1 cellular context compared by ENCODE assay signal in genomic region chr17:74873874-74874614, GRCh38.
A peak's percentile ranks its signal among the peaks of the same experiment; 100 is the strongest.
TF ChIP-seq lines count a peak whose summit lies in the region.

No MANE protein-coding gene starts in this region.

TF ChIP-seq in K562, 482 proteins besides CTCF, POLR2A, EP300 and RAD21 (continues in another document):
- TF ChIP-seq SAFB (IDR thresholded peaks at IDR 0.05; ENCODE audit: borderline replicate concordance, low read depth, low read length) (no peak), ZNF239 (CRISPR knock-in tag; IDR thresholded peaks at IDR 0.05) (no peak), TCF7 (IDR thresholded peaks at IDR 0.05; ENCODE audit: borderline replicate concordance) (no peak), USF1 (CRISPR knock-in tag; IDR thresholded peaks at IDR 0.05) (no peak), SMC3 (conservative IDR thresholded peaks at IDR 0.05; ENCODE audit: insufficient read depth, low read depth, low read length) (no peak), HDAC2 (IDR thresholded peaks at IDR 0.05) (no peak), MAFG (tag; conservative IDR thresholded peaks at IDR 0.05) (0 out of 2 replicates have a peak, but pooled peaks have one; percentile 4), ZNF324 (CRISPR knock-in tag; IDR thresholded peaks at IDR 0.05) (no peak; the same call in 1 of the 2 replicates), ZNF639 (CRISPR knock-in tag; conservative IDR thresholded peaks at IDR 0.05 in 1 of 2, IDR thresholded peaks at IDR 0.05 in 1 of 2) (peak in 1 of 2 experiments; percentile 66; a peak in 1 of 4 replicates), ELF2 (CRISPR knock-in tag; IDR thresholded peaks at IDR 0.05) (no peak), FOXP4 (CRISPR knock-in tag; IDR thresholded peaks at IDR 0.05; ENCODE audit: borderline replicate concordance) (no peak), POLR3A (IDR thresholded peaks at IDR 0.05; ENCODE audit: borderline replicate concordance, extremely low read depth, insufficient read depth, insufficient read length) (no peak), IRF2 (CRISPR knock-in tag; IDR thresholded peaks at IDR 0.05) (no peak), HMG20A (CRISPR knock-in tag; conservative IDR thresholded peaks at IDR 0.05) (no peak), KAT2B (IDR thresholded peaks at IDR 0.05; ENCODE audit: low read depth, low read length) (no peak), ZNF217 (CRISPR knock-in tag; IDR thresholded peaks at IDR 0.05) (no peak), POLR2G (IDR thresholded peaks at IDR 0.05; ENCODE audit: low read depth, low read length) (no peak), TOE1 (IDR thresholded peaks at IDR 0.05; ENCODE audit: borderline replicate concordance) (0 out of 2 replicates have a peak, but pooled peaks have one; percentile 27), TOE1 (CRISPR knock-in tag; IDR thresholded peaks at IDR 0.05; ENCODE audit: borderline replicate concordance, low read depth) (no peak), YY1 (IDR thresholded peaks at IDR 0.05; ENCODE audit: borderline replicate concordance in 1 of 3, control insufficient read depth in 1 of 3, extremely low read depth in 1 of 3, insufficient read depth in 3 of 3, insufficient read length in 1 of 3, insufficient replicate concordance in 2 of 3, low read depth in 1 of 3, low read length in 2 of 3) (peak in 1 of 3 experiments; percentile 76), ZNF507 (tag; conservative IDR thresholded peaks at IDR 0.05) (no peak), JUN (IDR thresholded peaks at IDR 0.05; ENCODE audit: borderline replicate concordance, low read depth, low read length) (no peak), JUN (CRISPR knock-in tag; IDR thresholded peaks at IDR 0.05; ENCODE audit: borderline replicate concordance) (no peak), SP2 (IDR thresholded peaks at IDR 0.05; ENCODE audit: extremely low read depth, low read depth, low read length, poor library complexity, severe bottlenecking) (no peak), LARP7 (IDR thresholded peaks at IDR 0.05) (0 out of 2 replicates have a peak, but pooled peaks have one; percentile 21), ZBTB8A (IDR thresholded peaks at IDR 0.05; ENCODE audit: partially characterized antibody) (no peak), POLR3G (IDR thresholded peaks at IDR 0.05; ENCODE audit: extremely low read depth, insufficient read length, insufficient replicate concordance) (no peak), E2F8 (IDR thresholded peaks at IDR 0.05; ENCODE audit: low read depth, partially characterized antibody) (no peak), TEAD1 (CRISPR knock-in tag; IDR thresholded peaks at IDR 0.05) (no peak), ZNF143 (CRISPR knock-in tag; IDR thresholded peaks at IDR 0.05) (no peak), POLR2AphosphoS5 (IDR thresholded peaks at IDR 0.05; ENCODE audit: control insufficient read depth, insufficient read depth, low read depth, low read length) (0 out of 2 replicates have a peak, but pooled peaks have one; percentile 25), BRD4 (IDR thresholded peaks at IDR 0.05) (peak; percentile 13; the same call in 1 of the 2 replicates), ZNF75A (CRISPR knock-in tag; IDR thresholded peaks at IDR 0.05) (0 out of 2 replicates have a peak, but pooled peaks have one; percentile 6), RBM15 (IDR thresholded peaks at IDR 0.05; ENCODE audit: insufficient read depth, low read length) (no peak), NR2C1 (IDR thresholded peaks at IDR 0.05) (peak; percentile 22; the same call in 1 of the 2 replicates), NR2C1 (tag; IDR thresholded peaks at IDR 0.05) (0 out of 2 replicates have a peak, but pooled peaks have one; percentile 13), L3MBTL2 (IDR thresholded peaks at IDR 0.05) (no peak; the same call in 1 of the 2 replicates), SUPT5H (IDR thresholded peaks at IDR 0.05) (peak; percentile 33), CREM (IDR thresholded peaks at IDR 0.05; ENCODE audit: low read depth) (no peak), ILF3 (IDR thresholded peaks at IDR 0.05; ENCODE audit: borderline replicate concordance) (no peak), KDM1A (IDR thresholded peaks at IDR 0.05) (0 out of 4 replicates have a peak, but pooled peaks of 1 of the 2 experiments have one; percentile 29), PATZ1 (CRISPR knock-in tag; IDR thresholded peaks at IDR 0.05; ENCODE audit: borderline replicate concordance) (no peak), XRCC5 (IDR thresholded peaks at IDR 0.05; ENCODE audit: low read depth, low read length) (no peak), CGGBP1 (CRISPR knock-in tag; IDR thresholded peaks at IDR 0.05) (no peak), DLX4 (CRISPR knock-in tag; IDR thresholded peaks at IDR 0.05) (no peak), RHOXF2B (CRISPR knock-in tag; conservative IDR thresholded peaks at IDR 0.05) (no peak), ZNF77 (CRISPR knock-in tag; IDR thresholded peaks at IDR 0.05) (no peak), MLX (CRISPR knock-in tag; conservative IDR thresholded peaks at IDR 0.05) (no peak), HMGXB4 (CRISPR knock-in tag; IDR thresholded peaks at IDR 0.05) (no peak), ZNF699 (CRISPR knock-in tag; IDR thresholded peaks at IDR 0.05; ENCODE audit: insufficient replicate concordance) (no peak), ZNF644 (tag; IDR thresholded peaks at IDR 0.05; ENCODE audit: low read depth) (peak; percentile 22; the same call in 1 of the 2 replicates), ZNF445 (CRISPR knock-in tag; IDR thresholded peaks at IDR 0.05; ENCODE audit: low read depth) (no peak), MYC (IDR thresholded peaks at IDR 0.05; ENCODE audit: low read depth, low read length) (no peak), MYC (CRISPR knock-in tag; IDR thresholded peaks at IDR 0.05; ENCODE audit: borderline replicate concordance, low read depth) (peak; percentile 10; the same call in 1 of the 2 replicates), ZNF511 (CRISPR knock-in tag; IDR thresholded peaks at IDR 0.05) (no peak), ZNF395 (CRISPR knock-in tag; IDR thresholded peaks at IDR 0.05) (no peak), PTTG1 (tag; IDR thresholded peaks at IDR 0.05; ENCODE audit: low read depth) (no peak), CSDE1 (IDR thresholded peaks at IDR 0.05) (no peak), TAF9B (IDR thresholded peaks at IDR 0.05; ENCODE audit: partially characterized antibody) (peak; percentile 18), ZNF23 (CRISPR knock-in tag; IDR thresholded peaks at IDR 0.05) (no peak), GATAD2A (IDR thresholded peaks at IDR 0.05) (no peak), CHCHD3 (CRISPR knock-in tag; IDR thresholded peaks at IDR 0.05) (no peak)
